11 cellular contexts compared by ENCODE assay signal in genomic region chr2:58539973-58540372, GRCh38.
A peak's percentile ranks its signal among the peaks of the same experiment; 100 is the strongest.
DNase-seq lines count a peak whose midpoint lies in the region; ATAC-seq lines count a peak whose summit lies in the region.
"Had no signal": no experiment of that assay in that cellular context is flagged by ENCODE, and none has a peak within 500 bp of the region (broad histone marks: within the 10 kb centered on the region; RNA-seq: fewer than 3 reads in every experiment).

No MANE protein-coding gene starts in this region.

- H3K27me3 ChIP-seq in adipocyte (replicated peaks; ENCODE audit: control insufficient read depth, insufficient read depth, low read length) = no peaks in the 10 kb centered on the region
- H3K27me3 ChIP-seq: BLaER1 treated with 17β-estradiol and CSF1 and Interleukin-3, amounts not matched to agents 10 nM and 100 nM had no signal

- H3K36me3 ChIP-seq in adipocyte (ENCODE audit: control insufficient read depth, insufficient read depth, low read length, severe bottlenecking) = no peaks in the 10 kb centered on the region
- H3K36me3 ChIP-seq: BLaER1 treated with 17β-estradiol and CSF1 and Interleukin-3, amounts not matched to agents 10 nM and 100 nM had no signal

- peak; percentile 27 for DNase-seq in DMS153 treated with DMSO at 0.1 percent for 48 hours (lab: John Stamatoyannopoulos, UW; ENCODE audit: unreplicated experiment)
- peak; percentile 90 for DNase-seq in NCI-H146 (lab: John Stamatoyannopoulos, UW)
- peak; percentile 3 for DNase-seq in adipocyte (ENCODE audit: low read depth)
- DNase-seq in iPS-NIHi11 (ENCODE audit: low spot score) = peak; percentile 54
- no peak for DNase-seq in central memory CD4-positive, alpha-beta T cell
- no peak for DNase-seq in NCI-H226
- DNase-seq in NCI-H1436 (lab: John Stamatoyannopoulos, UW) = no peak
- DNase-seq in left cardiac atrium = no peak
- DNase-seq: activated naive CD8-positive, alpha-beta T cell treated with anti-CD3 and anti-CD28 coated beads, Interleukin-2, amount 10 ng/mL, durations not matched to agents 7 days and 5 days; KG1 had no signal

- H3K4me1 ChIP-seq in adipocyte (ENCODE audit: control insufficient read depth, insufficient read depth, low read length) = peaks cover 8% of the 10 kb centered on the region
- H3K4me1 ChIP-seq: BLaER1 treated with 17β-estradiol and CSF1 and Interleukin-3, amounts not matched to agents 10 nM and 100 nM had no signal

- peak overlapping the region; percentile 34 for H3K4me3 ChIP-seq in adipocyte (ENCODE audit: low read length)
- H3K4me3 ChIP-seq: BLaER1 treated with 17β-estradiol and CSF1 and Interleukin-3, amounts not matched to agents 10 nM and 100 nM had no signal

- ATAC-seq in left cardiac atrium = no peak

- no peak overlapping the region for H3K9ac ChIP-seq in adipocyte (ENCODE audit: low read length)
- H3K9ac ChIP-seq: BLaER1 treated with 17β-estradiol and CSF1 and Interleukin-3, amounts not matched to agents 10 nM and 100 nM had no signal

- intact Hi-C loops in left cardiac atrium (cut with DNase I) = no loop called here

- no peaks in the 10 kb centered on the region for H3K9me3 ChIP-seq in adipocyte (ENCODE audit: control insufficient read depth, low read length)
- H3K9me3 ChIP-seq: BLaER1 treated with 17β-estradiol and CSF1 and Interleukin-3, amounts not matched to agents 10 nM and 100 nM had no signal

Comparison
In these comparisons a context has a peak if more than half of its experiments do, and no peak if none do; other contexts are left out.
1. DNase-seq: peak in DMS153 treated with DMSO at 0.1 percent for 48 hours (single experiment), NCI-H146 (single experiment), adipocyte (single experiment) and iPS-NIHi11 (single experiment); none in central memory CD4-positive, alpha-beta T cell (single experiment), NCI-H226 (single experiment), NCI-H1436 (single experiment) and left cardiac atrium (single experiment).